13 cellular contexts compared by ENCODE assay signal in genomic region chr6:24600903-24601302, GRCh38. TPM values are rescaled to one million over a fixed set of nuclear protein-coding genes. Genes with fewer than 3 reads are reported as not detected.
DNase-seq lines count a peak whose midpoint lies in the region; ATAC-seq and TF ChIP-seq lines count a peak whose summit lies in the region.
"Had no signal": no experiment of that assay in that cellular context is flagged by ENCODE, and none has a peak within 500 bp of the region (broad histone marks: within the 10 kb centered on the region; RNA-seq: fewer than 3 reads in every experiment).

No MANE protein-coding gene starts in this region.

- peak; percentile 50 for DNase-seq in activated naive CD4-positive, alpha-beta T cell treated with anti-CD3 and anti-CD28 coated beads for 36 hours
- DNase-seq in activated naive CD4-positive, alpha-beta T cell treated with Interleukin-2 at 50 U/mL for 16 hours = no peak
- DNase-seq in HEK293T (ENCODE audit: extremely low spot score) (peak; percentile 20), smooth muscle cell (lab: John Stamatoyannopoulos, UW; ENCODE audit: unreplicated experiment) (no peak), SHP77 treated with DMSO at 0.1 percent for 48 hours (lab: John Stamatoyannopoulos, UW) (no peak), left ventricle myocardium inferior (no peak)
- DNase-seq in effector memory CD8-positive, alpha-beta T cell = no peak
- DNase-seq: activated gamma-delta T cell, brain microvascular endothelial cell, NCI-H446 treated with DMSO at 0.1 percent for 48 hours, upper lobe of left lung had no signal

- H3F3A ChIP-seq in smooth muscle cell (ENCODE audit: low read depth) = no peaks in the 10 kb centered on the region

- H3K36me3 ChIP-seq in smooth muscle cell (ENCODE audit: low read depth) (no peaks in the 10 kb centered on the region), left ventricle myocardium inferior (no peaks in the 10 kb centered on the region)
- H3K36me3 ChIP-seq: brain microvascular endothelial cell, upper lobe of left lung had no signal

- POLR2A ChIA-PET in HEK293T (lab: Yijun Ruan, JAX) = no interaction called here

- 48% methylated on average over 4 of the region's 4 CpGs for WGBS in smooth muscle cell (ENCODE audit: low lambda C conversion rate)

- H3K9ac ChIP-seq in smooth muscle cell (ENCODE audit: low read depth) = no peak overlapping the region

- no peak overlapping the region for H3K4me3 Mint-ChIP-seq in activated naive CD4-positive, alpha-beta T cell treated with anti-CD3 and anti-CD28 coated beads for 36 hours
- H3K4me3 Mint-ChIP-seq in effector memory CD8-positive, alpha-beta T cell = no peak overlapping the region
- H3K4me3 Mint-ChIP-seq: T-helper 2 cell treated with Interferon-gamma antibody and Interleukin-4, amounts not matched to agents 5 μg/mL and 100 μg/mL, for 36 hours had no signal

- peak overlapping the region; percentile 9; the same call in 1 of the 2 replicates for H3K27ac ChIP-seq in VCaP
- H3K27ac ChIP-seq in smooth muscle cell (ENCODE audit: low read depth) = no peak overlapping the region
- H3K27ac ChIP-seq in left ventricle myocardium inferior (replicated peaks) = no peak overlapping the region
- H3K27ac ChIP-seq: brain microvascular endothelial cell, upper lobe of left lung had no signal

- H3K4me2 ChIP-seq in smooth muscle cell = no peak overlapping the region

- no peak overlapping the region for H2AFZ ChIP-seq in smooth muscle cell (ENCODE audit: low read depth)

- no peaks in the 10 kb centered on the region for H3K4me1 ChIP-seq in smooth muscle cell (ENCODE audit: low read depth)
- H3K4me1 ChIP-seq in left ventricle myocardium inferior = no peaks in the 10 kb centered on the region
- H3K4me1 ChIP-seq: upper lobe of left lung had no signal

- ATAC-seq in effector memory CD8-positive, alpha-beta T cell (replicated peaks) = no peak

- H3K9me3 ChIP-seq in smooth muscle cell (replicated peaks; ENCODE audit: low read depth) (no peaks in the 10 kb centered on the region), left ventricle myocardium inferior (replicated peaks) (no peaks in the 10 kb centered on the region)
- H3K9me3 ChIP-seq: upper lobe of left lung had no signal

- no peaks in the 10 kb centered on the region for H3K36me3 Mint-ChIP-seq in activated naive CD4-positive, alpha-beta T cell treated with anti-CD3 and anti-CD28 coated beads for 36 hours (ENCODE audit: low read depth)
- no peaks in the 10 kb centered on the region for H3K36me3 Mint-ChIP-seq in effector memory CD8-positive, alpha-beta T cell (ENCODE audit: insufficient read depth)

- no peaks in the 10 kb centered on the region for H3K9me3 Mint-ChIP-seq in activated naive CD4-positive, alpha-beta T cell treated with anti-CD3 and anti-CD28 coated beads for 36 hours
- no peaks in the 10 kb centered on the region for H3K9me3 Mint-ChIP-seq in effector memory CD8-positive, alpha-beta T cell
- H3K9me3 Mint-ChIP-seq: T-helper 2 cell treated with Interferon-gamma antibody and Interleukin-4, amounts not matched to agents 5 μg/mL and 100 μg/mL, for 36 hours had no signal

- intact Hi-C loops in activated naive CD4-positive, alpha-beta T cell treated with anti-CD3 and anti-CD28 coated beads for 36 hours (cut with micrococcal nuclease) = no loop called here
- intact Hi-C loops in left ventricle myocardium inferior (cut with micrococcal nuclease) = no loop called here

- H3K4me3 ChIP-seq in smooth muscle cell (no peak overlapping the region), left ventricle myocardium inferior (no peak overlapping the region)
- H3K4me3 ChIP-seq: upper lobe of left lung had no signal

- CTCF ChIA-PET in activated naive CD4-positive, alpha-beta T cell treated with anti-CD3 and anti-CD28 coated beads for 36 hours (lab: Charles Lee) = interaction anchor here (0.6 to 2.7 kb wide), 3 partner anchors 20 to 152 kb away, joined by 3 to 7 read pairs (median 3); no protein-coding TSS in a partner anchor
- CTCF ChIA-PET in HEK293T (lab: Yijun Ruan, JAX) = interaction anchor here (0.5 kb wide), 1 partner anchor 976 kb away, joined by 3 read pairs; no protein-coding TSS in a partner anchor

- no peaks in the 10 kb centered on the region for H4K20me1 ChIP-seq in smooth muscle cell (ENCODE audit: low read depth)

- no peak overlapping the region for H3K27ac Mint-ChIP-seq in activated naive CD4-positive, alpha-beta T cell treated with anti-CD3 and anti-CD28 coated beads for 36 hours
- H3K27ac Mint-ChIP-seq in effector memory CD8-positive, alpha-beta T cell = no peak overlapping the region
- H3K27ac Mint-ChIP-seq: T-helper 2 cell treated with Interferon-gamma antibody and Interleukin-4, amounts not matched to agents 5 μg/mL and 100 μg/mL, for 36 hours had no signal

- H3K27me3 Mint-ChIP-seq in activated naive CD4-positive, alpha-beta T cell treated with anti-CD3 and anti-CD28 coated beads for 36 hours (ENCODE audit: low read depth) = no peaks in the 10 kb centered on the region
- H3K27me3 Mint-ChIP-seq in effector memory CD8-positive, alpha-beta T cell = peaks cover 21 to 35% of the 10 kb centered on the region in 2 donors

- H3K79me2 ChIP-seq in smooth muscle cell (ENCODE audit: low read depth) = no peaks in the 10 kb centered on the region

- H3K27me3 ChIP-seq in smooth muscle cell (ENCODE audit: low read depth) (no peaks in the 10 kb centered on the region), left ventricle myocardium inferior (ENCODE audit: low read depth) (no peaks in the 10 kb centered on the region)
- H3K27me3 ChIP-seq: brain microvascular endothelial cell, upper lobe of left lung had no signal

- H3K4me1 Mint-ChIP-seq in activated naive CD4-positive, alpha-beta T cell treated with anti-CD3 and anti-CD28 coated beads for 36 hours (ENCODE audit: low read depth) = no peaks in the 10 kb centered on the region
- H3K4me1 Mint-ChIP-seq in effector memory CD8-positive, alpha-beta T cell (ENCODE audit: low read depth in 2 of 2) = no peaks in the 10 kb centered on the region

- TF ChIP-seq CTCF in VCaP (conservative IDR thresholded peaks at IDR 0.05) (peak; percentile 35), smooth muscle cell (IDR thresholded peaks at IDR 0.05; ENCODE audit: borderline replicate concordance, insufficient read depth, poor library complexity, severe bottlenecking) (peak; percentile 8), left ventricle myocardium inferior (IDR thresholded peaks at IDR 0.05; ENCODE audit: borderline replicate concordance) (no peak)

TF ChIP-seq in HEK293T, 16 proteins besides CTCF, POLR2A, EP300 and RAD21:
- TF ChIP-seq ZNF384 (IDR thresholded peaks at IDR 0.05) (no peak), ARNT (IDR thresholded peaks at IDR 0.05) (no peak), FOXM1 (IDR thresholded peaks at IDR 0.05; ENCODE audit: borderline replicate concordance) (no peak), BHLHE40 (IDR thresholded peaks at IDR 0.05; ENCODE audit: borderline replicate concordance) (no peak), SUZ12 (IDR thresholded peaks at IDR 0.05) (no peak), ELF4 (IDR thresholded peaks at IDR 0.05) (no peak), CTBP1 (IDR thresholded peaks at IDR 0.05; ENCODE audit: borderline replicate concordance) (no peak), FOXK2 (IDR thresholded peaks at IDR 0.05) (no peak), FOXA1 (IDR thresholded peaks at IDR 0.05) (no peak), LEF1 (IDR thresholded peaks at IDR 0.05; ENCODE audit: borderline replicate concordance) (no peak), SP1 (IDR thresholded peaks at IDR 0.05) (no peak), HDGF (IDR thresholded peaks at IDR 0.05; ENCODE audit: borderline replicate concordance) (no peak), PKNOX1 (IDR thresholded peaks at IDR 0.05) (no peak), TARDBP (IDR thresholded peaks at IDR 0.05) (no peak), NFRKB (IDR thresholded peaks at IDR 0.05) (no peak), L3MBTL2 (conservative IDR thresholded peaks at IDR 0.05) (no peak)

RNA-seq across cellular contexts. Expression of gene KIAA0319, which starts 45.1 kb away (rescaled TPM):
- under 1 TPM; 0.07 to 0.10 TPM for total RNA-seq in activated naive CD4-positive, alpha-beta T cell treated with anti-CD3 and anti-CD28 coated beads for 36 hours
- total RNA-seq in smooth muscle cell (not detected in 2 replicates), left ventricle myocardium inferior (not detected)
- not detected in 2 replicates for polyA plus RNA-seq in smooth muscle cell

Comparison
In these comparisons a context has a peak if more than half of its experiments do, and no peak if none do; other contexts are left out.
1. DNase-seq: peak in activated naive CD4-positive, alpha-beta T cell treated with anti-CD3 and anti-CD28 coated beads for 36 hours (single experiment) and HEK293T (single experiment); none in activated naive CD4-positive, alpha-beta T cell treated with Interleukin-2 at 50 U/mL for 16 hours (single experiment), smooth muscle cell (single experiment), SHP77 treated with DMSO at 0.1 percent for 48 hours (single experiment), effector memory CD8-positive, alpha-beta T cell (0 of 3) and left ventricle myocardium inferior (single experiment).